In the genomic region with DNA sequence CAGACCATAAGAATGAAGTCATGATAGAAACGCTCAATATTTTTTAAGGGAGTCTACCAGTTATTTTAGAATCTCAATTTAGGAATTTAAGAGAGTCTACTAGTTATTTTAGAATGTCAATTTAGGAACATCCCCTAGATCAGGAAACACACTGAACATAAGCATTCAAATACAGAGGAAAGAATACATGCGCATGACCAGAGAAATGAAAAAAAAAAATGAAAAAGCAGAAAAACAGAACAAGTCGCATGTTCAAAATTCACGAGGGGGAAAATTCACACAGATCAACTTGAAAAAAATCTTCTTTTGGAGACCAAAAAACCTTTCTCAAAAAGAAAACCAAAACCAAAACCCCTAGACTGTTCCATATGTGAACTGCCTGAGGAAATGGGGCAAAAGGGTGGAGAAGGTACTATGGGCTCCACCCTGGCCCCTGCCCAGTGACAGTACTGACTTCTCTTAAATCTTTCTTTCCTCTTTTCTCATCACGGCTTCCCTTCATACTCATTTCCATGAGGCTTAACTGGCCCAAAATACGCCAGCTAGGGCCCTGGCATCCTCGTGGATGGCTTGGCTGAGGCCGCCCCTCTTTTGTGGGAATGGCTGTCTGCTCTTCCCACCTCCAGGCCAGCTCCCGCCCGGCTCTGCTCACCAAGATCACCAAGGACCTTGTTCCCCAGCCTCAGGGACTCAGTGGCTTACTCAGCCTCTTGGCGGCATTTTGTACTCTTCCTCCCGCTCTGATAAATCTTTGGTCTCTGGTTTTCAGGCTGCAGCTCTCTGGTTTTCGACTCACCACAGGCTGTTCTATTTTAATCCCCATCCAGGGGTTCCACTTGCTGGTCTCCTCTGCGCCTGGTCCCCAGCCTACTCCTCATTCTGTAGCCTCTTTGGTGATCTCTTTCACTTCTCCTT, we compare ENCODE assay signal across 1 cellular context.
TF ChIP-seq lines count a peak whose summit lies in the region.

No MANE protein-coding gene starts in this region.

TF ChIP-seq in HepG2, 621 proteins besides CTCF, POLR2A, EP300 and RAD21 (continued from another document):
- TF ChIP-seq, protein P1, sequence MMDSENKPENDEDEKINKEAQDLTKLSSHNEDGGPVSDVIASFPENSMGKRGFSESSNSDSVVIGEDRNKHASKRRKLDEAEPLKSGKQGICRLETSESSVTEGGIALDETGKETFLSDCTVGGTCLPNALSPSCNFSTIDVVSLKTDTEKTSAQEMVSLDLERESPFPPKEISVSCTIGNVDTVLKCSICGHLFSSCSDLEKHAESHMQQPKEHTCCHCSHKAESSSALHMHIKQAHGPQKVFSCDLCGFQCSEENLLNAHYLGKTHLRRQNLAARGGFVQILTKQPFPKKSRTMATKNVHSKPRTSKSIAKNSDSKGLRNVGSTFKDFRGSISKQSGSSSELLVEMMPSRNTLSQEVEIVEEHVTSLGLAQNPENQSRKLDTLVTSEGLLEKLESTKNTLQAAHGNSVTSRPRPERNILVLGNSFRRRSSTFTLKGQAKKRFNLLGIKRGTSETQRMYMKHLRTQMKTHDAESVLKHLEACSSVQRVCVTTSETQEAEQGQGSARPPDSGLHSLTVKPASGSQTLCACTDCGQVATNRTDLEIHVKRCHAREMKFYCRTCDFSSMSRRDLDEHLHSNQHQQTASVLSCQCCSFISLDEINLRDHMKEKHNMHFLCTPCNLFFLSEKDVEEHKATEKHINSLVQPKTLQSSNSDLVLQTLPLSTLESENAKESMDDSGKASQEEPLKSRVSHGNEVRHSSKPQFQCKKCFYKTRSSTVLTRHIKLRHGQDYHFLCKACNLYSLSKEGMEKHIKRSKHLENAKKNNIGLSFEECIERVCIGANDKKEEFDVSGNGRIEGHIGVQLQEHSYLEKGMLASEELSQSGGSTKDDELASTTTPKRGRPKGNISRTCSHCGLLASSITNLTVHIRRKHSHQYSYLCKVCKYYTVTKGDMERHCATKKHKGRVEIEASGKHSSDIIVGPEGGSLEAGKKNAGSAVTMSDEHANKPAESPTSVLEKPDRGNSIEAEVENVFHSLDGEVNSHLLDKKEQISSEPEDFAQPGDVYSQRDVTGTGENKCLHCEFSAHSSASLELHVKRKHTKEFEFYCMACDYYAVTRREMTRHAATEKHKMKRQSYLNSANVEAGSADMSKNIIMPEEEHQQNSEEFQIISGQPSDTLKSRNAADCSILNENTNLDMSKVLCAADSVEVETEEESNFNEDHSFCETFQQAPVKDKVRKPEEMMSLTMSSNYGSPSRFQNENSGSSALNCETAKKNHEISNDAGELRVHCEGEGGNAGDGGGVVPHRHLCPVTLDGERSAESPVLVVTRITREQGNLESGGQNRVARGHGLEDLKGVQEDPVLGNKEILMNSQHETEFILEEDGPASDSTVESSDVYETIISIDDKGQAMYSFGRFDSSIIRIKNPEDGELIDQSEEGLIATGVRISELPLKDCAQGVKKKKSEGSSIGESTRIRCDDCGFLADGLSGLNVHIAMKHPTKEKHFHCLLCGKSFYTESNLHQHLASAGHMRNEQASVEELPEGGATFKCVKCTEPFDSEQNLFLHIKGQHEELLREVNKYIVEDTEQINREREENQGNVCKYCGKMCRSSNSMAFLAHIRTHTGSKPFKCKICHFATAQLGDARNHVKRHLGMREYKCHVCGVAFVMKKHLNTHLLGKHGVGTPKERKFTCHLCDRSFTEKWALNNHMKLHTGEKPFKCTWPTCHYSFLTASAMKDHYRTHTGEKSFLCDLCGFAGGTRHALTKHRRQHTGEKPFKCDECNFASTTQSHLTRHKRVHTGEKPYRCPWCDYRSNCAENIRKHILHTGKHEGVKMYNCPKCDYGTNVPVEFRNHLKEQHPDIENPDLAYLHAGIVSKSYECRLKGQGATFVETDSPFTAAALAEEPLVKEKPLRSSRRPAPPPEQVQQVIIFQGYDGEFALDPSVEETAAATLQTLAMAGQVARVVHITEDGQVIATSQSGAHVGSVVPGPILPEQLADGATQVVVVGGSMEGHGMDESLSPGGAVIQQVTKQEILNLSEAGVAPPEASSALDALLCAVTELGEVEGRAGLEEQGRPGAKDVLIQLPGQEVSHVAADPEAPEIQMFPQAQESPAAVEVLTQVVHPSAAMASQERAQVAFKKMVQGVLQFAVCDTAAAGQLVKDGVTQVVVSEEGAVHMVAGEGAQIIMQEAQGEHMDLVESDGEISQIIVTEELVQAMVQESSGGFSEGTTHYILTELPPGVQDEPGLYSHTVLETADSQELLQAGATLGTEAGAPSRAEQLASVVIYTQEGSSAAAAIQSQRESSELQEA (CRISPR knock-in tag; IDR thresholded peaks at IDR 0.05; ENCODE audit: not compliant biosample characterization): no peak
- no peak for TF ChIP-seq MNT (IDR thresholded peaks at IDR 0.05)
TF ChIP-seq in HepG2: peak in this region for 1.
